In the genomic region with DNA sequence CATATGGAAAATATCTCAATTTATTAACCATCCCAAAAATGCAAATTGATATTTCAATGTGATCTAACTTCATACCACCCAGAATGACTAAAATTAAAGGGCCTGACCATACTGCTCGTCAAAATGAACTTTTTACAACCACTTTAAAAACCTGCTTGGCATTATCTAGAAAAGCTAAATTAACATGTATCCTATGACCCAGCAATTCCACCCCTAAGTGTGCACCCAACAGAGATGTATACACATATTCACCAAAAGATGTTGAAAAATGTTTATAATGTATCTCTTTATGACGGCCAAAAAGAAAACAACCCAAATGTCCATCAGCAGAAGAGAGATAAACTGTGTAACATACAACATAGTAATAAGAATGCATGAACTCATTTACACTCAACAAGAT, we compare ENCODE assay signal across 23 cellular contexts. TPM values are rescaled to one million over a fixed set of nuclear protein-coding genes. Genes with fewer than 3 reads are reported as not detected.
DNase-seq lines count a peak whose midpoint lies in the region; ATAC-seq and TF ChIP-seq lines count a peak whose summit lies in the region.
"Had no signal": no experiment of that assay in that cellular context is flagged by ENCODE, and none has a peak within 500 bp of the region (broad histone marks: within the 10 kb centered on the region; RNA-seq: fewer than 3 reads in every experiment).

No MANE protein-coding gene starts in this region.

- CTCF ChIA-PET in HEK293 (lab: Yijun Ruan, JAX), result interaction anchor here (0.6 to 0.7 kb wide), 2 partner anchors 39 to 54 kb away, joined by 3 read pairs; no protein-coding TSS in a partner anchor
- CTCF ChIA-PET in OCI-LY7 (lab: Charles Lee; ENCODE audit: unreplicated experiment), result interaction anchor here (0.9 kb wide), 1 partner anchor 21 kb away, joined by 4 read pairs; no protein-coding TSS in a partner anchor
- CTCF ChIA-PET in activated naive CD4-positive, alpha-beta T cell treated with anti-CD3 and anti-CD28 coated beads for 36 hours (lab: Charles Lee), result interaction anchor here (1.0 to 2.1 kb wide), 2 partner anchors 10 to 161 kb away, joined by 3 to 5 read pairs; no protein-coding TSS in a partner anchor

- H3K27ac Mint-ChIP-seq in brain, result peak overlapping the region in 2 of 5 experiments; percentile 45 to 56
- no peak overlapping the region for H3K27ac Mint-ChIP-seq in neural crest cell (ENCODE audit: unreplicated experiment)
- H3K27ac Mint-ChIP-seq in activated naive CD4-positive, alpha-beta T cell treated with anti-CD3 and anti-CD28 coated beads for 36 hours, result no peak overlapping the region
- H3K27ac Mint-ChIP-seq: CD4-positive, alpha-beta T cell; GM23338 had no signal

- peak overlapping the region; percentile 73 for H3K4me2 ChIP-seq in OCI-LY7 (ENCODE audit: low read length)

- H3K4me3 Mint-ChIP-seq in brain, result peak overlapping the region in 4 of 5 experiments; percentile 55 to 89 (median 57)
- peak overlapping the region; percentile 92 for H3K4me3 Mint-ChIP-seq in neural crest cell
- H3K4me3 Mint-ChIP-seq in activated naive CD4-positive, alpha-beta T cell treated with anti-CD3 and anti-CD28 coated beads for 36 hours, result no peak overlapping the region

- H3K36me3 Mint-ChIP-seq in brain, result no peaks in the 10 kb centered on the region
- peaks cover 2% of the 10 kb centered on the region for H3K36me3 Mint-ChIP-seq in neural crest cell (ENCODE audit: low read depth)
- H3K36me3 Mint-ChIP-seq in activated naive CD4-positive, alpha-beta T cell treated with anti-CD3 and anti-CD28 coated beads for 36 hours (ENCODE audit: low read depth), result no peaks in the 10 kb centered on the region

- H3K9me3 ChIP-seq in HEK293 (ENCODE audit: control insufficient read depth, insufficient read depth, low read depth, low read length) (no peaks in the 10 kb centered on the region), OCI-LY7 (ENCODE audit: low read length) (no peaks in the 10 kb centered on the region)
- H3K9me3 ChIP-seq: BLaER1 had no signal

- H3K36me3 ChIP-seq in HEK293 (ENCODE audit: control insufficient read depth in 2 of 2, insufficient read depth in 1 of 2, low read length in 2 of 2), result no peaks in the 10 kb centered on the region
- H3K36me3 ChIP-seq in OCI-LY7 (ENCODE audit: insufficient read depth, low read length), result peaks cover 10% of the 10 kb centered on the region; the same call in 1 of the 2 replicates

- ATAC-seq in GM21390 (IDR thresholded peaks at IDR 0.05; ENCODE audit: unreplicated experiment), result no peak
- ATAC-seq: GM23338 had no signal

- H3K4me1 ChIP-seq in HEK293 (ENCODE audit: control insufficient read depth, insufficient read depth, low read length) (peaks cover 17% of the 10 kb centered on the region), OCI-LY7 (ENCODE audit: insufficient read depth, low read length, poor library complexity, severe bottlenecking) (peaks cover 76% of the 10 kb centered on the region)

- POLR2A ChIA-PET in HEK293 (lab: Yijun Ruan, JAX), result no interaction called here
- POLR2A ChIA-PET in OCI-LY7 (lab: Charles Lee), result interaction anchor here (0.7 to 17.2 kb wide), 4 partner anchors 9 to 324 kb away, joined by 3 to 497 read pairs (median 12); no protein-coding TSS in a partner anchor

- peaks cover 29% of the 10 kb centered on the region for H3K27me3 Mint-ChIP-seq in brain
- no peaks in the 10 kb centered on the region for H3K27me3 Mint-ChIP-seq in neural crest cell (ENCODE audit: low read depth)
- peaks cover 56% of the 10 kb centered on the region for H3K27me3 Mint-ChIP-seq in activated naive CD4-positive, alpha-beta T cell treated with anti-CD3 and anti-CD28 coated beads for 36 hours (ENCODE audit: low read depth)

- H3K79me2 ChIP-seq in OCI-LY7 (ENCODE audit: insufficient read depth, low read depth, low read length), result peaks cover 23% of the 10 kb centered on the region

- peak overlapping the region; percentile 51; the same call in 1 of the 2 replicates for H2AFZ ChIP-seq in OCI-LY7 (ENCODE audit: low read length)
- H2AFZ ChIP-seq: GM23338 had no signal

- no peak for TF ChIP-seq CTCF in HEK293 (tag by site-specific recombination; IDR thresholded peaks at IDR 0.05)
- TF ChIP-seq CTCF in OCI-LY7 (conservative IDR thresholded peaks at IDR 0.05; ENCODE audit: low read length), result no peak
- no peak for TF ChIP-seq CTCF in brain (conservative IDR thresholded peaks at IDR 0.05)
- TF ChIP-seq CTCF in neural crest cell (conservative IDR thresholded peaks at IDR 0.05), result no peak

- no peaks in the 10 kb centered on the region for H3K9me2 ChIP-seq in OCI-LY7 (ENCODE audit: insufficient read depth, low read length)

- H3K27ac ChIP-seq in HEK293 (ENCODE audit: extremely low read depth, low read depth, low read length), result no peak overlapping the region
- no peak overlapping the region for H3K27ac ChIP-seq in OCI-LY7 (ENCODE audit: low read depth, low read length, poor library complexity, severe bottlenecking)
- H3K27ac ChIP-seq: BLaER1, HL-60 had no signal

- DNase-seq in OCI-LY7 (ENCODE audit: low spot score) (no peak), neural crest cell (ENCODE audit: low read depth, low spot score) (no peak), HUDEP-2 (lab: John Stamatoyannopoulos, UW; ENCODE audit: unreplicated experiment in 76 of 76) (no peak), activated gamma-delta T cell (lab: John Stamatoyannopoulos, UW) (no peak)
- DNase-seq in activated naive CD4-positive, alpha-beta T cell treated with anti-CD3 and anti-CD28 coated beads for 36 hours, result no peak
- DNase-seq: CD4-positive, alpha-beta T cell; COR-L47; DMS79 treated with DMSO at 0.1 percent for 48 hours; HCEC 1CT; KG1; NCI-H1105 treated with DMSO at 0.1 percent for 48 hours; NCI-H2081; NCI-H2171; NCI-H345; NCI-H524; NCI-H774; SHP77 had no signal

- H3K4me1 Mint-ChIP-seq in brain (peaks cover 25% of the 10 kb centered on the region), neural crest cell (peaks cover 46% of the 10 kb centered on the region)
- H3K4me1 Mint-ChIP-seq in activated naive CD4-positive, alpha-beta T cell treated with anti-CD3 and anti-CD28 coated beads for 36 hours (ENCODE audit: low read depth), result peaks cover 9% of the 10 kb centered on the region

- no peaks in the 10 kb centered on the region for H4K20me1 ChIP-seq in OCI-LY7 (ENCODE audit: insufficient read depth, low read length)

- H3K4me3 ChIP-seq in HEK293 (ENCODE audit: low read depth, low read length), result no peak overlapping the region
- H3K4me3 ChIP-seq in OCI-LY7 (ENCODE audit: low read depth, low read length, poor library complexity, severe bottlenecking), result no peak overlapping the region
- H3K4me3 ChIP-seq: BLaER1, GM23338 had no signal

- intact Hi-C loops in OCI-LY7 (cut with micrococcal nuclease; ENCODE audit: unreplicated experiment), result loop anchor here (5.0 kb wide), 1 partner anchor 34 kb away; no protein-coding TSS in a partner anchor
- intact Hi-C loops in activated naive CD4-positive, alpha-beta T cell treated with anti-CD3 and anti-CD28 coated beads for 36 hours (cut with micrococcal nuclease), result loop anchor here (5.0 kb wide), 1 partner anchor 246 kb away; no protein-coding TSS in a partner anchor

- no TSS peak for BruUV-seq in OCI-LY7 (replicated peaks; lab: Mats Ljungman, UMichigan)

- no peaks in the 10 kb centered on the region for H3K9me3 Mint-ChIP-seq in brain
- H3K9me3 Mint-ChIP-seq in neural crest cell, result no peaks in the 10 kb centered on the region
- no peaks in the 10 kb centered on the region for H3K9me3 Mint-ChIP-seq in activated naive CD4-positive, alpha-beta T cell treated with anti-CD3 and anti-CD28 coated beads for 36 hours
- H3K9me3 Mint-ChIP-seq: CD4-positive, alpha-beta T cell; GM23338 had no signal

TF ChIP-seq in HEK293, 187 proteins besides CTCF, POLR2A, EP300 and RAD21 (continues in another document):
- TF ChIP-seq, protein P1, sequence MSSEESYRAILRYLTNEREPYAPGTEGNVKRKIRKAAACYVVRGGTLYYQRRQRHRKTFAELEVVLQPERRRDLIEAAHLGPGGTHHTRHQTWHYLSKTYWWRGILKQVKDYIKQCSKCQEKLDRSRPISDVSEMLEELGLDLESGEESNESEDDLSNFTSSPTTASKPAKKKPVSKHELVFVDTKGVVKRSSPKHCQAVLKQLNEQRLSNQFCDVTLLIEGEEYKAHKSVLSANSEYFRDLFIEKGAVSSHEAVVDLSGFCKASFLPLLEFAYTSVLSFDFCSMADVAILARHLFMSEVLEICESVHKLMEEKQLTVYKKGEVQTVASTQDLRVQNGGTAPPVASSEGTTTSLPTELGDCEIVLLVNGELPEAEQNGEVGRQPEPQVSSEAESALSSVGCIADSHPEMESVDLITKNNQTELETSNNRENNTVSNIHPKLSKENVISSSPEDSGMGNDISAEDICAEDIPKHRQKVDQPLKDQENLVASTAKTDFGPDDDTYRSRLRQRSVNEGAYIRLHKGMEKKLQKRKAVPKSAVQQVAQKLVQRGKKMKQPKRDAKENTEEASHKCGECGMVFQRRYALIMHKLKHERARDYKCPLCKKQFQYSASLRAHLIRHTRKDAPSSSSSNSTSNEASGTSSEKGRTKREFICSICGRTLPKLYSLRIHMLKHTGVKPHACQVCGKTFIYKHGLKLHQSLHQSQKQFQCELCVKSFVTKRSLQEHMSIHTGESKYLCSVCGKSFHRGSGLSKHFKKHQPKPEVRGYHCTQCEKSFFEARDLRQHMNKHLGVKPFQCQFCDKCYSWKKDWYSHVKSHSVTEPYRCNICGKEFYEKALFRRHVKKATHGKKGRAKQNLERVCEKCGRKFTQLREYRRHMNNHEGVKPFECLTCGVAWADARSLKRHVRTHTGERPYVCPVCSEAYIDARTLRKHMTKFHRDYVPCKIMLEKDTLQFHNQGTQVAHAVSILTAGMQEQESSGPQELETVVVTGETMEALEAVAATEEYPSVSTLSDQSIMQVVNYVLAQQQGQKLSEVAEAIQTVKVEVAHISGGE (tag by site-specific recombination; conservative IDR thresholded peaks at IDR 0.05; ENCODE audit: low read depth), result no peak
- no peak for TF ChIP-seq ZNF37A (tag by site-specific recombination; IDR thresholded peaks at IDR 0.05)
- no peak for TF ChIP-seq MZF1 (tag by site-specific recombination; IDR thresholded peaks at IDR 0.05; ENCODE audit: borderline replicate concordance)

RNA-seq across cellular contexts. Expression of a gene that starts 1.6 kb away (rescaled TPM):
- total RNA-seq in OCI-LY7 (2014; rRNA removed; shearing (Covaris generic)), result 12.0 and 16.3 TPM in 2 replicates
- total RNA-seq in OCI-LY7 (2022) (18.8 and 24.2 TPM in 2 replicates), neural crest cell (38.5 and 41.6 TPM in 2 replicates)
- 14.4 TPM for polyA plus RNA-seq in brain (ENCODE audit: insufficient read depth, low read depth, low replicate concordance)
- under 1 TPM; 0.42 to 0.55 TPM for total RNA-seq in activated naive CD4-positive, alpha-beta T cell treated with anti-CD3 and anti-CD28 coated beads for 36 hours

Comparison
In these comparisons a context has a peak if more than half of its experiments do, and no peak if none do; other contexts are left out.
1. RNA of a gene that starts 1.6 kb away (total RNA-seq): 38.5 to 41.6 TPM in neural crest cell and 12.0 to 24.2 TPM in OCI-LY7; 0.42 to 0.55 TPM in activated naive CD4-positive, alpha-beta T cell treated with anti-CD3 and anti-CD28 coated beads for 36 hours; every median in the first group is over 4 times any median in the second.